ENCODE assay signal across 16 cellular contexts in the genomic region with DNA sequence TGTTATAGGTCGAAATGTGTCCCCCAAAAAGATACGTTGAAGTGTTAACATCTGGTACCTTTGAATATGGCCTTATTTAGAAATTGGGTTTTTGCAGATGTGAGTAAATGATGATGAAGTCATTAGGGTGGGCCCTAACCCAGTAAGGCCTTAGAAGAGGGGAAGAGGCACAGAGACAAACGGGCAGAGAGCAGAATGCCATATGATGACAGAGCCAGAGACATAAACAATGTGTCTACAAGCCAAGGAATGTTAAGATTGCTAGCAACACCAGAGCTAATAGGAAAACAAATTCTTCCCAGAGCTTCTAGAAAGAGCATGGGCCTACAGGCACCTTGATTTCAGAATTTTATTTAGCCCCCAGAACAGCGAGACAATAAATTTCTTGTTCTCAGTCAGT.
"Had no signal": no experiment of that assay in that cellular context is flagged by ENCODE, and none has a peak within 500 bp of the region (broad histone marks: within the 10 kb centered on the region; RNA-seq: fewer than 3 reads in every experiment).

No MANE protein-coding gene starts in this region.

- H3K27ac ChIP-seq: colonic mucosa, left lung, ovary, thoracic aorta had no signal

- H3K36me3 ChIP-seq: colonic mucosa, left lung, ovary, thoracic aorta had no signal

- H3K27me3 ChIP-seq: colonic mucosa, left lung, ovary had no signal

- H3K36me3 Mint-ChIP-seq: activated CD8-positive, alpha-beta memory T cell treated with anti-CD3 and anti-CD28 coated beads, Interleukin-2, amount 10 ng/mL, durations not matched to agents 7 days and 5 days; activated naive CD4-positive, alpha-beta T cell treated with anti-CD3 and anti-CD28 coated beads, Interleukin-2, amount 50 U/mL, for 72 hours; memory B cell had no signal

- H3K9me3 ChIP-seq: colonic mucosa, left lung, ovary, thoracic aorta had no signal

- H3K4me3 ChIP-seq: colonic mucosa, left lung, ovary, thoracic aorta had no signal

- H3K4me1 Mint-ChIP-seq: activated CD8-positive, alpha-beta memory T cell treated with anti-CD3 and anti-CD28 coated beads, Interleukin-2, amount 10 ng/mL, durations not matched to agents 7 days and 5 days; memory B cell; stimulated activated naive CD8-positive, alpha-beta T cell treated with anti-CD3 and anti-CD28 coated beads, Interleukin-15, amount 100 ng/mL, for 72 hours had no signal

- H3K4me1 ChIP-seq: colonic mucosa, left lung had no signal

- H3K9me3 Mint-ChIP-seq: activated naive CD4-positive, alpha-beta T cell treated with anti-CD3 and anti-CD28 coated beads, Interleukin-2, amount 50 U/mL, for 72 hours; activated T-cell treated with anti-CD3 and anti-CD28 coated beads, Interleukin-2, amount 50 U/mL, for 24 hours; memory B cell; stimulated activated naive CD8-positive, alpha-beta T cell treated with anti-CD3 and anti-CD28 coated beads, Interleukin-15, amount 100 ng/mL, for 72 hours had no signal

- H3K4me3 Mint-ChIP-seq: activated CD8-positive, alpha-beta memory T cell treated with anti-CD3 and anti-CD28 coated beads, Interleukin-2, amount 10 ng/mL, durations not matched to agents 7 days and 5 days; activated T-cell treated with anti-CD3 and anti-CD28 coated beads, Interleukin-2, amount 50 U/mL, for 24 hours; memory B cell; stimulated activated naive CD8-positive, alpha-beta T cell treated with anti-CD3 and anti-CD28 coated beads, Interleukin-15, amount 100 ng/mL, for 72 hours had no signal

- H3K27me3 Mint-ChIP-seq: activated CD8-positive, alpha-beta memory T cell treated with anti-CD3 and anti-CD28 coated beads, Interleukin-2, amount 10 ng/mL, durations not matched to agents 7 days and 5 days; activated T-cell treated with anti-CD3 and anti-CD28 coated beads, Interleukin-2, amount 50 U/mL, for 24 hours; memory B cell; stimulated activated naive CD8-positive, alpha-beta T cell treated with anti-CD3 and anti-CD28 coated beads, Interleukin-15, amount 100 ng/mL, for 72 hours had no signal

- H3K27ac Mint-ChIP-seq: activated CD8-positive, alpha-beta memory T cell treated with anti-CD3 and anti-CD28 coated beads, Interleukin-2, amount 10 ng/mL, durations not matched to agents 7 days and 5 days; activated naive CD4-positive, alpha-beta T cell treated with anti-CD3 and anti-CD28 coated beads, Interleukin-2, amount 50 U/mL, for 72 hours; activated T-cell treated with anti-CD3 and anti-CD28 coated beads, Interleukin-2, amount 50 U/mL, for 24 hours; memory B cell; stimulated activated naive CD8-positive, alpha-beta T cell treated with anti-CD3 and anti-CD28 coated beads, Interleukin-15, amount 100 ng/mL, for 72 hours had no signal

- ATAC-seq: activated CD8-positive, alpha-beta memory T cell treated with anti-CD3 and anti-CD28 coated beads, Interleukin-2, amount 10 ng/mL, durations not matched to agents 7 days and 5 days; activated naive CD4-positive, alpha-beta T cell treated with anti-CD3 and anti-CD28 coated beads, Interleukin-2, amount 50 U/mL, for 72 hours; left lung; stimulated activated naive CD8-positive, alpha-beta T cell treated with anti-CD3 and anti-CD28 coated beads, Interleukin-15, amount 100 ng/mL, for 72 hours had no signal

- DNase-seq: activated CD4-positive, alpha-beta T cell treated with anti-CD3 and anti-CD28 coated beads for 1 hour; activated CD4-positive, alpha-beta T cell treated with anti-CD3 and anti-CD28 coated beads, Interleukin-2, amount 50 U/mL, for 48 hours; activated CD8-positive, alpha-beta memory T cell treated with anti-CD3 and anti-CD28 coated beads, Interleukin-2, amount 10 ng/mL, durations not matched to agents 7 days and 5 days; activated effector memory CD4-positive, alpha-beta T cell treated with anti-CD3 and anti-CD28 coated beads, Interleukin-2, amount 50 U/mL, for 16 hours; activated T-cell treated with anti-CD3 and anti-CD28 coated beads, Interleukin-2, amount 50 U/mL, for 24 hours; colonic mucosa; effector CD4-positive, alpha-beta T cell; foreskin melanocyte; left lung; ovary; stimulated activated CD4-positive, alpha-beta T cell treated with anti-CD3 and anti-CD28 coated beads, Interleukin-4, amount 100 ng/mL, for 24 hours; stimulated activated naive CD8-positive, alpha-beta T cell treated with anti-CD3 and anti-CD28 coated beads, Interleukin-15, amount 100 ng/mL, for 72 hours had no signal

- FAIRE-seq: keratinocyte had no signal
